ENCODE assay signal across 12 cellular contexts in genomic region chr21:41931041-41931451, GRCh38. TPM values are rescaled to one million over a fixed set of nuclear protein-coding genes. Genes with fewer than 3 reads are reported as not detected.
DNase-seq lines count a peak whose midpoint lies in the region; ATAC-seq, FAIRE-seq and TF ChIP-seq lines count a peak whose summit lies in the region.
"Had no signal": no experiment of that assay in that cellular context is flagged by ENCODE, and none has a peak within 500 bp of the region (broad histone marks: within the 10 kb centered on the region; RNA-seq: fewer than 3 reads in every experiment).

No MANE protein-coding gene starts in this region.

- H3K9ac ChIP-seq in OCI-LY1 (ENCODE audit: low read length) (no peak overlapping the region), mucosa of stomach (ENCODE audit: low read length) (peak overlapping the region; percentile 3)

- no peak for TF ChIP-seq RAD21 in A549 (conservative IDR thresholded peaks at IDR 0.05 in 1 of 2, IDR thresholded peaks at IDR 0.05 in 1 of 2)

- H3K36me3 ChIP-seq in OCI-LY1 (ENCODE audit: insufficient read depth, low read length): no peaks in the 10 kb centered on the region
- no peaks in the 10 kb centered on the region for H3K36me3 ChIP-seq in esophagus (ENCODE audit: control insufficient read depth in 2 of 2, insufficient read depth in 2 of 2, low read length in 1 of 2)
- no peaks in the 10 kb centered on the region for H3K36me3 ChIP-seq in mucosa of stomach (ENCODE audit: control insufficient read depth, insufficient read depth, low read length)

- no peak for TF ChIP-seq POLR2A in A549 (IDR thresholded peaks at IDR 0.05; ENCODE audit: low read length)

- no peak for ATAC-seq in A549

- no peaks in the 10 kb centered on the region for H3K9me3 ChIP-seq in A549
- H3K9me3 ChIP-seq in OCI-LY1 (ENCODE audit: low read length): no peaks in the 10 kb centered on the region
- H3K9me3 ChIP-seq in esophagus (ENCODE audit: control insufficient read depth in 2 of 2, insufficient read depth in 1 of 2, low read depth in 1 of 2, low read length in 1 of 2): no peaks in the 10 kb centered on the region
- H3K9me3 ChIP-seq in mucosa of stomach (ENCODE audit: control insufficient read depth, low read length): no peaks in the 10 kb centered on the region

- H3K4me1 ChIP-seq in A549 (peaks cover 41% of the 10 kb centered on the region), OCI-LY1 (ENCODE audit: insufficient read depth, low read length, severe bottlenecking) (peaks cover 64% of the 10 kb centered on the region), esophagus (ENCODE audit: control insufficient read depth in 2 of 2, insufficient read depth in 2 of 2, low read length in 1 of 2) (peaks cover 4 to 12% of the 10 kb centered on the region in 2 donors), mucosa of stomach (ENCODE audit: control insufficient read depth, insufficient read depth, low read length) (peaks cover 48% of the 10 kb centered on the region)

- H3K79me2 ChIP-seq in OCI-LY1 (ENCODE audit: insufficient read depth, low read length): no peaks in the 10 kb centered on the region

- no peaks in the 10 kb centered on the region for H4K20me1 ChIP-seq in OCI-LY1 (ENCODE audit: insufficient read depth, low read length)

- H3F3A ChIP-seq in OCI-LY1 (ENCODE audit: insufficient read depth, low read length): no peaks in the 10 kb centered on the region

- POLR2A ChIA-PET in A549 (lab: Yijun Ruan, JAX): no interaction called here

- peaks cover 16% of the 10 kb centered on the region; the same call in 1 of the 2 replicates for H3K27me3 ChIP-seq in OCI-LY1 (ENCODE audit: insufficient read depth, low read length)
- H3K27me3 ChIP-seq in esophagus (ENCODE audit: control insufficient read depth in 1 of 2, insufficient read depth in 2 of 2, low read length in 2 of 2): no peaks in the 10 kb centered on the region
- H3K27me3 ChIP-seq in mucosa of stomach (ENCODE audit: control insufficient read depth, insufficient read depth, low read length): no peaks in the 10 kb centered on the region

- CTCF ChIA-PET in A549 (lab: Yijun Ruan, JAX): interaction anchor here (1.1 to 1.3 kb wide), 2 partner anchors 113 to 177 kb away, joined by 3 read pairs; no protein-coding TSS in a partner anchor

- FAIRE-seq in A549 (lab: Jason Lieb, UNC): no peak

- H3K27ac ChIP-seq in A549 (peak overlapping the region; percentile 17 to 86; a peak in 5 of 6 replicates), OCI-LY1 (ENCODE audit: low read depth, low read length, poor library complexity, severe bottlenecking) (no peak overlapping the region), esophagus (ENCODE audit: low read depth in 2 of 2, low read length in 1 of 2) (peak overlapping the region; percentile 76 to 93)

- TF ChIP-seq EP300 in A549 (IDR thresholded peaks at IDR 0.05): no peak

- 82% methylated on average over 8 of the region's 8 CpGs for whole genome bisulfite sequencing in A549 (ENCODE audit: missing lambda C conversion rate)
- WGBS in esophagus, 2 donors: 39 to 54% methylated on average over 7 to 8 of the region's 8 CpGs

- no peak for TF ChIP-seq CTCF in A549 (IDR thresholded peaks at IDR 0.05)
- no peak for TF ChIP-seq CTCF in OCI-LY1 (IDR thresholded peaks at IDR 0.05; ENCODE audit: low read length)

- H3K4me3 ChIP-seq in A549 (no peak overlapping the region), OCI-LY1 (ENCODE audit: low read depth, low read length, poor library complexity, severe bottlenecking) (no peak overlapping the region), esophagus (ENCODE audit: low read depth in 1 of 2, low read length in 2 of 2) (no peak overlapping the region), mucosa of stomach (ENCODE audit: low read length) (no peak overlapping the region)

- H2AFZ ChIP-seq in OCI-LY1 (ENCODE audit: low read length): no peak overlapping the region

- H3K4me2 ChIP-seq in A549 (peak overlapping the region; percentile 16; the same call in 1 of the 3 replicates), OCI-LY1 (ENCODE audit: low read length) (peak overlapping the region; percentile 39; the same call in 1 of the 2 replicates)

- DNase-seq in A549 (ENCODE audit: low read depth in 1 of 2, low spot score in 1 of 2) (no peak), foreskin melanocyte (no peak), NCI-H526 treated with DMSO at 0.1 percent for 48 hours (lab: John Stamatoyannopoulos, UW) (no peak), DMS153 treated with DMSO at 0.1 percent for 48 hours (lab: John Stamatoyannopoulos, UW; ENCODE audit: unreplicated experiment) (no peak)
- DNase-seq in activated effector memory CD4-positive, alpha-beta T cell treated with Interleukin-2 at 50 U/mL for 16 hours: no peak
- DNase-seq: activated naive CD4-positive, alpha-beta T cell treated with anti-CD3 and anti-CD28 coated beads, Interleukin-2, amount 50 U/mL, for 16 hours; Calu3; GOT3; NCI-H2227 treated with DMSO at 0.1 percent for 48 hours had no signal

- no peaks in the 10 kb centered on the region for H3K9me2 ChIP-seq in OCI-LY1 (ENCODE audit: low read depth, low read length)

TF ChIP-seq in A549, 52 proteins besides CTCF, POLR2A, EP300 and RAD21:
- no peak for TF ChIP-seq BCL3 (IDR thresholded peaks at IDR 0.05)
- TF ChIP-seq FOSB (CRISPR knock-in tag; IDR thresholded peaks at IDR 0.05): no peak
- TF ChIP-seq NFE2L2 (conservative IDR thresholded peaks at IDR 0.05; ENCODE audit: low read length): no peak
- TF ChIP-seq RFX5 (IDR thresholded peaks at IDR 0.05): no peak
- TF ChIP-seq HMGXB4 (CRISPR knock-in tag; IDR thresholded peaks at IDR 0.05; ENCODE audit: borderline replicate concordance): no peak
- TF ChIP-seq HOXB5 (CRISPR knock-in tag; IDR thresholded peaks at IDR 0.05): no peak
- no peak for TF ChIP-seq CBX2 (IDR thresholded peaks at IDR 0.05; ENCODE audit: borderline replicate concordance, low read depth)

RNA-seq across cellular contexts. Expression of gene C2CD2, which starts 22.8 kb away (rescaled TPM):
- polyA plus RNA-seq in A549 (2011; rRNA removed) (13.5 and 17.4 TPM in 2 replicates), A549 (2017; fragmentation: RNase III; extraction: RNeasy Plus Mini Kit Qiagen cat#74134 plus additional on column Dnase treatment) (6.9 to 7.1 TPM (median 7.0 TPM) in 3 replicates), esophagus (10 to 100 TPM in 1 of 2 donors, 1 to 10 TPM in 1; 7.9 to 11.0 TPM)
- 7.4 and 8.4 TPM in 2 replicates for polyA plus RNA-seq in A549 (2012; cell fraction: cytosol; rRNA removed)
- 11.6 and 13.8 TPM in 2 replicates for polyA plus RNA-seq in A549 (2012; cell fraction: nucleus; rRNA removed)
- polyA minus RNA-seq in A549 (2011; rRNA and poly(A)+ RNA removed): 39.0 and 49.5 TPM in 2 replicates

RNA-seq across cellular contexts. Expression of gene PRDM15, which starts 51.9 kb away (rescaled TPM):
- polyA plus RNA-seq in A549 (2011; rRNA removed): 6.1 and 7.6 TPM in 2 replicates
- 6.1 and 6.7 TPM in 2 replicates for polyA plus RNA-seq in A549 (2012; cell fraction: cytosol; rRNA removed)
- 19.3 and 27.6 TPM in 2 replicates for polyA plus RNA-seq in A549 (2012; cell fraction: nucleus; rRNA removed)
- 4.3 to 4.6 TPM (median 4.5 TPM) in 3 replicates for polyA plus RNA-seq in A549 (2017; fragmentation: RNase III; extraction: RNeasy Plus Mini Kit Qiagen cat#74134 plus additional on column Dnase treatment)
- 14.5 and 15.4 TPM in 2 replicates for polyA minus RNA-seq in A549 (2011; rRNA and poly(A)+ RNA removed)
- 1 to 10 TPM; 2.2 to 4.4 TPM for polyA plus RNA-seq in esophagus
